ENCODE assay signal across 1 cellular context in the genomic region with DNA sequence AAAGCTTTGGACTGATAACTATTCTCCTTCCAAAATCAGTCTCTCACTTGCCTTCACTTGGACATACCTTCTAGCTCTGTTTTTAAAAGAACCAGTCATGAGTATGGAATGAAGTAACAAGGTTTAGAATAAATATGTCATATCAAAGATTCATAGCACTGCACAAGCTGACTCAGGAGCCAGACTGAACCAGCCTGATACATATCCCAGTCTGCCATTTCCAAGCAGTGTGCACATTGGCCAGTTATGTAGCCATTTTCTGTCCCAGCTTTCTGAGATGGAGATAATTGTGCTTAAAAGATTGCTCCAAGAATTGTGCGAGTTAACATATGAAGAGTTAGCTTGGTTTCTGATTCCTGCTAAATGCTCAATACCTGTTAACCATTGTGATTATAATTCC.
TF ChIP-seq lines count a peak whose summit lies in the region.

No MANE protein-coding gene starts in this region.

TF ChIP-seq in WTC11, 78 proteins besides CTCF, POLR2A, EP300 and RAD21 (continued from another document):
- TF ChIP-seq, protein P1, sequence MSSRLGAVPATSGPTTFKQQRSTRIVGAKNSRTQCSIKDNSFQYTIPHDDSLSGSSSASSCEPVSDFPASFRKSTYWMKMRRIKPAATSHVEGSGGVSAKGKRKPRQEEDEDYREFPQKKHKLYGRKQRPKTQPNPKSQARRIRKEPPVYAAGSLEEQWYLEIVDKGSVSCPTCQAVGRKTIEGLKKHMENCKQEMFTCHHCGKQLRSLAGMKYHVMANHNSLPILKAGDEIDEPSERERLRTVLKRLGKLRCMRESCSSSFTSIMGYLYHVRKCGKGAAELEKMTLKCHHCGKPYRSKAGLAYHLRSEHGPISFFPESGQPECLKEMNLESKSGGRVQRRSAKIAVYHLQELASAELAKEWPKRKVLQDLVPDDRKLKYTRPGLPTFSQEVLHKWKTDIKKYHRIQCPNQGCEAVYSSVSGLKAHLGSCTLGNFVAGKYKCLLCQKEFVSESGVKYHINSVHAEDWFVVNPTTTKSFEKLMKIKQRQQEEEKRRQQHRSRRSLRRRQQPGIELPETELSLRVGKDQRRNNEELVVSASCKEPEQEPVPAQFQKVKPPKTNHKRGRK (CRISPR knock-in tag; IDR thresholded peaks at IDR 0.05; ENCODE audit: borderline replicate concordance): no peak
- TF ChIP-seq, protein P2, sequence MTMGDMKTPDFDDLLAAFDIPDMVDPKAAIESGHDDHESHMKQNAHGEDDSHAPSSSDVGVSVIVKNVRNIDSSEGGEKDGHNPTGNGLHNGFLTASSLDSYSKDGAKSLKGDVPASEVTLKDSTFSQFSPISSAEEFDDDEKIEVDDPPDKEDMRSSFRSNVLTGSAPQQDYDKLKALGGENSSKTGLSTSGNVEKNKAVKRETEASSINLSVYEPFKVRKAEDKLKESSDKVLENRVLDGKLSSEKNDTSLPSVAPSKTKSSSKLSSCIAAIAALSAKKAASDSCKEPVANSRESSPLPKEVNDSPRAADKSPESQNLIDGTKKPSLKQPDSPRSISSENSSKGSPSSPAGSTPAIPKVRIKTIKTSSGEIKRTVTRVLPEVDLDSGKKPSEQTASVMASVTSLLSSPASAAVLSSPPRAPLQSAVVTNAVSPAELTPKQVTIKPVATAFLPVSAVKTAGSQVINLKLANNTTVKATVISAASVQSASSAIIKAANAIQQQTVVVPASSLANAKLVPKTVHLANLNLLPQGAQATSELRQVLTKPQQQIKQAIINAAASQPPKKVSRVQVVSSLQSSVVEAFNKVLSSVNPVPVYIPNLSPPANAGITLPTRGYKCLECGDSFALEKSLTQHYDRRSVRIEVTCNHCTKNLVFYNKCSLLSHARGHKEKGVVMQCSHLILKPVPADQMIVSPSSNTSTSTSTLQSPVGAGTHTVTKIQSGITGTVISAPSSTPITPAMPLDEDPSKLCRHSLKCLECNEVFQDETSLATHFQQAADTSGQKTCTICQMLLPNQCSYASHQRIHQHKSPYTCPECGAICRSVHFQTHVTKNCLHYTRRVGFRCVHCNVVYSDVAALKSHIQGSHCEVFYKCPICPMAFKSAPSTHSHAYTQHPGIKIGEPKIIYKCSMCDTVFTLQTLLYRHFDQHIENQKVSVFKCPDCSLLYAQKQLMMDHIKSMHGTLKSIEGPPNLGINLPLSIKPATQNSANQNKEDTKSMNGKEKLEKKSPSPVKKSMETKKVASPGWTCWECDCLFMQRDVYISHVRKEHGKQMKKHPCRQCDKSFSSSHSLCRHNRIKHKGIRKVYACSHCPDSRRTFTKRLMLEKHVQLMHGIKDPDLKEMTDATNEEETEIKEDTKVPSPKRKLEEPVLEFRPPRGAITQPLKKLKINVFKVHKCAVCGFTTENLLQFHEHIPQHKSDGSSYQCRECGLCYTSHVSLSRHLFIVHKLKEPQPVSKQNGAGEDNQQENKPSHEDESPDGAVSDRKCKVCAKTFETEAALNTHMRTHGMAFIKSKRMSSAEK (CRISPR knock-in tag; IDR thresholded peaks at IDR 0.05; ENCODE audit: borderline replicate concordance): no peak
- TF ChIP-seq TEAD4 (CRISPR knock-in tag; IDR thresholded peaks at IDR 0.05): no peak
